13 cellular contexts compared by ENCODE assay signal in the genomic region with DNA sequence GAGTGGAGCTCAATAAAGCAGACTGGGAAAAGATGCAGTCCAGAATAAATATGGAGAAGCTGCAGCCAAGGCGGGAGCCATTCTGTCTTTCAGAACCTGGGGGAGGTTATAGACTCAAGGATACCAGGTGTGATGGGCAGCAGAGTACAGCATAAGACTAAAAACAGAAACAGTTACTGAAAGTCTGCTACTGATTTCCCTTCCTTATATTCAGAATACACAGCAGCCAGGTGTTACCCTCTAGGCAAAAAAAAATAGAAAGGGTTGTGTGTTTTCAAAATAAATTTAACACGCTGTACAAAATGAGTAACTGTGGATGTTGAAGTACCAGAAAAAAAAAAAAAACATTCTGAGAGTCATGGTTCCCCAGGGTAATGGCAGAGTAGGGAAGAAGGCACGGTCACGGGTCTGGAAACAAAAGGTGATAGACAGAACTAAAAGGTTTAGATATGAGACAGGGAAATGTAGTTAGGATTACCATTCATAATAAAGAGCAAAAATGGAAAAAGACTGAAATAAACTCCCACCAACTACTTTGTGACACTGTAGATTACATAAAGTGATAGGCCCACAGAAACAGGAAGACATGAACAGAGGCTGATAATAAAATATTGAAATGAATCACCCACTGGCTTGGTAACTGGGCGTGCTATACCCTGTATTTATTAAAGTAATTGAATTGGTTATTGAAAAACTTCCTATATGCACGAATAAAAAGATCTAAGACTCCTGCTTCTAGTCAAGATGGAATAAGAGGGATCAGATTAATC. TPM values are rescaled to one million over a fixed set of nuclear protein-coding genes. Genes with fewer than 3 reads are reported as not detected.
DNase-seq lines count a peak whose midpoint lies in the region; ATAC-seq and TF ChIP-seq lines count a peak whose summit lies in the region.
"Had no signal": no experiment of that assay in that cellular context is flagged by ENCODE, and none has a peak within 500 bp of the region (broad histone marks: within the 10 kb centered on the region; RNA-seq: fewer than 3 reads in every experiment).

No MANE protein-coding gene starts in this region.

- ATAC-seq in GM18870 (IDR thresholded peaks at IDR 0.05; ENCODE audit: unreplicated experiment) (peak; percentile 100), GM21529 (IDR thresholded peaks at IDR 0.05; ENCODE audit: unreplicated experiment) (peak; percentile 100), HG03097 (IDR thresholded peaks at IDR 0.05; ENCODE audit: low FRiP score, unreplicated experiment) (peak; percentile 99), activated B cell treated with CpG ODN at 0.5 μM for 24 hours (ENCODE audit: low read depth) (peak; percentile 25)
- ATAC-seq: lower lobe of right lung had no signal

- peaks cover 4% of the 10 kb centered on the region for H3K9me3 Mint-ChIP-seq in activated B cell treated with CpG ODN at 0.5 μM for 24 hours

- CTCF ChIA-PET in activated B cell treated with CpG ODN at 0.5 μM for 24 hours (lab: Charles Lee) = no interaction called here

- no peak overlapping the region for H3K27ac ChIP-seq in brain microvascular endothelial cell
- H3K27ac ChIP-seq: lower lobe of right lung, upper lobe of left lung, VCaP had no signal

- no peaks in the 10 kb centered on the region for H3K36me3 Mint-ChIP-seq in activated B cell treated with CpG ODN at 0.5 μM for 24 hours (ENCODE audit: low read depth)
- H3K36me3 Mint-ChIP-seq: CD4-positive, CD25-positive, alpha-beta regulatory T cell had no signal

- no peaks in the 10 kb centered on the region for H3K27me3 Mint-ChIP-seq in activated B cell treated with CpG ODN at 0.5 μM for 24 hours
- H3K27me3 Mint-ChIP-seq: CD4-positive, CD25-positive, alpha-beta regulatory T cell had no signal

- TF ChIP-seq CTCF in activated B cell treated with CpG ODN at 0.5 μM for 24 hours (IDR thresholded peaks at IDR 0.05) (no peak), brain microvascular endothelial cell (IDR thresholded peaks at IDR 0.05; ENCODE audit: low read depth, low read length, missing control alignments) (no peak)

- intact Hi-C loops in activated B cell treated with CpG ODN at 0.5 μM for 24 hours (cut with micrococcal nuclease) = loop anchor here (1.0 kb wide), 1 partner anchor 8 kb away; no protein-coding TSS in a partner anchor

- DNase-seq in activated B cell treated with CpG ODN at 0.5 μM for 24 hours = no peak
- DNase-seq in AG08395 (ENCODE audit: low spot score) = no peak
- DNase-seq in NCI-H2107 (lab: John Stamatoyannopoulos, UW) = no peak
- DNase-seq in HuH-7 (ENCODE audit: low spot score) = no peak
- no peak for DNase-seq in brain microvascular endothelial cell
- DNase-seq: CD4-positive, CD25-positive, alpha-beta regulatory T cell; lower lobe of right lung; NCI-H187 treated with DMSO at 0.1 percent for 48 hours; upper lobe of left lung had no signal

- peaks cover 7% of the 10 kb centered on the region for H3K4me1 Mint-ChIP-seq in activated B cell treated with CpG ODN at 0.5 μM for 24 hours

- no peak overlapping the region for H3K4me3 Mint-ChIP-seq in activated B cell treated with CpG ODN at 0.5 μM for 24 hours
- H3K4me3 Mint-ChIP-seq: CD4-positive, CD25-positive, alpha-beta regulatory T cell had no signal

- H3K27me3 ChIP-seq in brain microvascular endothelial cell (replicated peaks) = no peaks in the 10 kb centered on the region
- H3K27me3 ChIP-seq: upper lobe of left lung had no signal

- H3K27ac Mint-ChIP-seq in activated B cell treated with CpG ODN at 0.5 μM for 24 hours = no peak overlapping the region
- H3K27ac Mint-ChIP-seq: CD4-positive, CD25-positive, alpha-beta regulatory T cell had no signal

- no peaks in the 10 kb centered on the region for H3K36me3 ChIP-seq in brain microvascular endothelial cell (replicated peaks)
- H3K36me3 ChIP-seq: lower lobe of right lung, upper lobe of left lung had no signal

- POLR2A ChIA-PET in activated B cell treated with CpG ODN at 0.5 μM for 24 hours (lab: Charles Lee) = no interaction called here

- no peak overlapping the region for H3K4me3 ChIP-seq in brain microvascular endothelial cell (ENCODE audit: low read depth, low read length)
- H3K4me3 ChIP-seq: lower lobe of right lung, upper lobe of left lung had no signal

- in situ Hi-C loops in brain microvascular endothelial cell (cut with HindIII; ENCODE audit: low pct_ligation_motif_present, low sequenced_read_pairs) = no loop called here

RNA-seq across cellular contexts. Expression of gene HHIP, which starts 10.8 kb away (rescaled TPM):
- total RNA-seq in activated B cell treated with CpG ODN at 0.5 μM for 24 hours = not detected in 2 replicates
- total RNA-seq: CD4-positive, CD25-positive, alpha-beta regulatory T cell had no signal

Comparison
In these comparisons a context has a peak if more than half of its experiments do, and no peak if none do; other contexts are left out.
1. ATAC-seq: peak in every context shown above with its lines; median percentile 100 in GM18870; 100 in GM21529; 99 in HG03097; 25 in activated B cell treated with CpG ODN at 0.5 μM for 24 hours.